ENCODE assay signal across 3 cellular contexts in genomic region chr3:150811984-150812383, GRCh38.
TF ChIP-seq lines count a peak whose summit lies in the region.

No MANE protein-coding gene starts in this region.

TF ChIP-seq in GM23338, 12 proteins besides CTCF, POLR2A, EP300 and RAD21 (continues in another document):
- TF ChIP-seq ZNF331 (CRISPR knock-in tag; IDR thresholded peaks at IDR 0.05; ENCODE audit: low read depth), result no peak
- no peak for TF ChIP-seq NANOG (IDR thresholded peaks at IDR 0.05; ENCODE audit: borderline replicate concordance)
- no peak for TF ChIP-seq JUNB (IDR thresholded peaks at IDR 0.05; ENCODE audit: unreplicated experiment)
- TF ChIP-seq REST (IDR thresholded peaks at IDR 0.05; ENCODE audit: unreplicated experiment), result no peak
- no peak for TF ChIP-seq STAT1 (IDR thresholded peaks at IDR 0.05; ENCODE audit: unreplicated experiment)
- no peak for TF ChIP-seq ETS1 (IDR thresholded peaks at IDR 0.05)
- no peak for TF ChIP-seq ZNF114 (CRISPR knock-in tag; IDR thresholded peaks at IDR 0.05)
- TF ChIP-seq EZH2 (IDR thresholded peaks at IDR 0.05; ENCODE audit: low read depth, unreplicated experiment), result no peak

TF ChIP-seq in H1, 55 proteins besides CTCF, POLR2A, EP300 and RAD21:
- no peak for TF ChIP-seq RNF2 (IDR thresholded peaks at IDR 0.05; ENCODE audit: borderline replicate concordance, low read depth, low read length, missing control alignments, poor library complexity, severe bottlenecking)
- no peak for TF ChIP-seq FOSL1 (IDR thresholded peaks at IDR 0.05; ENCODE audit: insufficient read depth, low read depth, low read length)
- no peak for TF ChIP-seq POU5F1 (IDR thresholded peaks at IDR 0.05; ENCODE audit: low read depth, low read length)
- TF ChIP-seq NANOG (IDR thresholded peaks at IDR 0.05; ENCODE audit: insufficient read depth, low read depth, low read length, poor library complexity, severe bottlenecking), result no peak
- no peak for TF ChIP-seq HDAC6 (IDR thresholded peaks at IDR 0.05; ENCODE audit: low read depth, low read length)
- TF ChIP-seq CEBPB (IDR thresholded peaks at IDR 0.05; ENCODE audit: low read depth, low read length), result no peak
- TF ChIP-seq KDM4A (IDR thresholded peaks at IDR 0.05; ENCODE audit: low read depth, low read length, severe bottlenecking), result no peak
- TF ChIP-seq ASH2L (IDR thresholded peaks at IDR 0.05; ENCODE audit: low read length), result no peak
- TF ChIP-seq TCF12 (IDR thresholded peaks at IDR 0.05; ENCODE audit: low read depth, low read length), result no peak
- TF ChIP-seq YY1 (IDR thresholded peaks at IDR 0.05; ENCODE audit: low read depth, low read length), result no peak
- TF ChIP-seq SP1 (IDR thresholded peaks at IDR 0.05; ENCODE audit: low read depth, low read length), result no peak
- no peak for TF ChIP-seq ATF3 (IDR thresholded peaks at IDR 0.05; ENCODE audit: insufficient read depth, low read depth, low read length)
- no peak for TF ChIP-seq RBBP5 (IDR thresholded peaks at IDR 0.05; ENCODE audit: borderline replicate concordance, low read depth, low read length)
- no peak for TF ChIP-seq SIRT6 (IDR thresholded peaks at IDR 0.05; ENCODE audit: low read length)
- no peak for TF ChIP-seq KDM1A (IDR thresholded peaks at IDR 0.05; ENCODE audit: borderline replicate concordance, low read length)
- TF ChIP-seq SRF (IDR thresholded peaks at IDR 0.05; ENCODE audit: low read depth, low read length), result no peak
- no peak for TF ChIP-seq ZNF274 (IDR thresholded peaks at IDR 0.05; ENCODE audit: borderline replicate concordance, extremely low read depth, low read length)
- TF ChIP-seq RXRA (IDR thresholded peaks at IDR 0.05; ENCODE audit: insufficient read depth, low read depth, low read length), result no peak

TF ChIP-seq in HEK293T, 16 proteins besides CTCF, POLR2A, EP300 and RAD21:
- TF ChIP-seq ELF4 (IDR thresholded peaks at IDR 0.05) (no peak), FOXK2 (IDR thresholded peaks at IDR 0.05) (no peak), TARDBP (IDR thresholded peaks at IDR 0.05) (no peak)
